ENCODE assay signal across 8 cellular contexts in genomic region chr9:34638138-34638445, GRCh38. TPM values are rescaled to one million over a fixed set of nuclear protein-coding genes. Genes with fewer than 3 reads are reported as not detected.
A peak's percentile ranks its signal among the peaks of the same experiment; 100 is the strongest.
DNase-seq lines count a peak whose midpoint lies in the region; ATAC-seq and TF ChIP-seq lines count a peak whose summit lies in the region.

No MANE protein-coding gene starts in this region.

- no peaks in the 10 kb centered on the region for H3K27me3 ChIP-seq in upper lobe of right lung

- peak overlapping the region; percentile 89 for H3K27ac ChIP-seq in upper lobe of right lung

- no peak for TF ChIP-seq CTCF in brain (conservative IDR thresholded peaks at IDR 0.05)
- TF ChIP-seq CTCF in upper lobe of right lung (IDR thresholded peaks at IDR 0.05): no peak

- peaks cover 12% of the 10 kb centered on the region for H3K36me3 Mint-ChIP-seq in activated naive CD4-positive, alpha-beta T cell treated with anti-CD3 and anti-CD28 coated beads, Interleukin-2, amount 10 ng/mL, durations not matched to agents 7 days and 5 days
- H3K36me3 Mint-ChIP-seq in brain (peaks cover 9% of the 10 kb centered on the region), memory B cell (peaks cover 2% of the 10 kb centered on the region)

- peak overlapping the region; percentile 89 for H3K27ac Mint-ChIP-seq in activated naive CD4-positive, alpha-beta T cell treated with anti-CD3 and anti-CD28 coated beads, Interleukin-2, amount 10 ng/mL, durations not matched to agents 7 days and 5 days
- peak overlapping the region; percentile 95 to 97 (median 95) for H3K27ac Mint-ChIP-seq in brain
- H3K27ac Mint-ChIP-seq in memory B cell: peak overlapping the region; percentile 84

- no peaks in the 10 kb centered on the region for H3K9me3 ChIP-seq in upper lobe of right lung

- no peak for DNase-seq in activated naive CD4-positive, alpha-beta T cell treated with anti-CD3 and anti-CD28 coated beads, Interleukin-2, amount 10 ng/mL, durations not matched to agents 7 days and 5 days
- DNase-seq in activated naive CD4-positive, alpha-beta T cell treated with anti-CD3 and anti-CD28 coated beads, Interleukin-2, amount 50 U/mL, for 16 hours: no peak
- no peak for DNase-seq in memory B cell (ENCODE audit: low spot score in 2 of 2)
- DNase-seq in upper lobe of right lung: no peak
- no peak for DNase-seq in stimulated activated CD4-positive, alpha-beta T cell treated with anti-CD3 and anti-CD28 coated beads, Interleukin-4, amount 100 ng/mL, for 1 hour
- no peak for DNase-seq in DMS153 treated with DMSO at 0.1 percent for 48 hours (lab: John Stamatoyannopoulos, UW; ENCODE audit: unreplicated experiment)

- peak overlapping the region; percentile 87 for H3K4me3 ChIP-seq in upper lobe of right lung

- CTCF ChIA-PET in activated naive CD4-positive, alpha-beta T cell treated with anti-CD3 and anti-CD28 coated beads, Interleukin-2, amount 10 ng/mL, durations not matched to agents 7 days and 5 days (lab: Charles Lee): interaction anchor here (0.9 to 9.9 kb wide), 10 partner anchors 9 to 347 kb away, joined by 3 to 130 read pairs (median 4); partner anchors contain the start of genes DCTN3, GALT and RPP25L

- H3K27me3 Mint-ChIP-seq in activated naive CD4-positive, alpha-beta T cell treated with anti-CD3 and anti-CD28 coated beads, Interleukin-2, amount 10 ng/mL, durations not matched to agents 7 days and 5 days: no peaks in the 10 kb centered on the region
- H3K27me3 Mint-ChIP-seq in brain (peaks cover 8% of the 10 kb centered on the region), memory B cell (no peaks in the 10 kb centered on the region)

- peaks cover 42% of the 10 kb centered on the region for H3K4me1 Mint-ChIP-seq in activated naive CD4-positive, alpha-beta T cell treated with anti-CD3 and anti-CD28 coated beads, Interleukin-2, amount 10 ng/mL, durations not matched to agents 7 days and 5 days
- H3K4me1 Mint-ChIP-seq in brain (peaks cover 51% of the 10 kb centered on the region), memory B cell (peaks cover 24% of the 10 kb centered on the region)

- ATAC-seq in memory B cell (ENCODE audit: low read depth): no peak
- ATAC-seq in upper lobe of right lung: no peak
- ATAC-seq in HG03354 (IDR thresholded peaks at IDR 0.05; ENCODE audit: poor library complexity, severe bottlenecking, unreplicated experiment): no peak

- H3K4me1 ChIP-seq in upper lobe of right lung: peaks cover 17% of the 10 kb centered on the region

- intact Hi-C loops in upper lobe of right lung (cut with DNase I): no loop called here

- no peaks in the 10 kb centered on the region for H3K9me3 Mint-ChIP-seq in activated naive CD4-positive, alpha-beta T cell treated with anti-CD3 and anti-CD28 coated beads, Interleukin-2, amount 10 ng/mL, durations not matched to agents 7 days and 5 days
- H3K9me3 Mint-ChIP-seq in brain (no peaks in the 10 kb centered on the region), memory B cell (no peaks in the 10 kb centered on the region)

- peak overlapping the region; percentile 88 for H3K4me3 Mint-ChIP-seq in activated naive CD4-positive, alpha-beta T cell treated with anti-CD3 and anti-CD28 coated beads, Interleukin-2, amount 10 ng/mL, durations not matched to agents 7 days and 5 days
- H3K4me3 Mint-ChIP-seq in brain: peak overlapping the region; percentile 91 to 96 (median 91)
- H3K4me3 Mint-ChIP-seq in memory B cell: peak overlapping the region; percentile 90

- H3K36me3 ChIP-seq in upper lobe of right lung: peaks cover 10% of the 10 kb centered on the region

RNA-seq across cellular contexts. Expression of gene SIGMAR1, which starts 0.5 kb away (rescaled TPM):
- 81.1 TPM for polyA plus RNA-seq in brain (ENCODE audit: insufficient read depth, low read depth, low replicate concordance)
- total RNA-seq in upper lobe of right lung: 40.5 TPM

RNA-seq across cellular contexts. Expression of gene GALT, which starts 8.4 kb away (rescaled TPM):
- 27.2 TPM for polyA plus RNA-seq in brain (ENCODE audit: insufficient read depth, low read depth, low replicate concordance)
- total RNA-seq in upper lobe of right lung: 47.6 TPM

RNA-seq across cellular contexts. Expression of gene ARID3C, which starts 9.2 kb away (rescaled TPM):
- polyA plus RNA-seq in brain (ENCODE audit: insufficient read depth, low read depth, low replicate concordance): not detected
- total RNA-seq in upper lobe of right lung: not detected

RNA-seq across cellular contexts. Expression of gene IL11RA, which starts 13.9 kb away (rescaled TPM):
- 8.0 TPM for polyA plus RNA-seq in brain (ENCODE audit: insufficient read depth, low read depth, low replicate concordance)
- total RNA-seq in upper lobe of right lung: 18.7 TPM

RNA-seq across cellular contexts. Expression of gene DCTN3, which starts 17.8 kb away (rescaled TPM):
- 314 TPM for polyA plus RNA-seq in brain (ENCODE audit: insufficient read depth, low read depth, low replicate concordance)
- 59.3 TPM for total RNA-seq in upper lobe of right lung
